In genomic region chr6:104855507-104855906, GRCh38 we compare ENCODE assay signal across 13 cellular contexts. TPM values are rescaled to one million over a fixed set of nuclear protein-coding genes. Genes with fewer than 3 reads are reported as not detected.
A peak's percentile ranks its signal among the peaks of the same experiment; 100 is the strongest.
DNase-seq lines count a peak whose midpoint lies in the region; ATAC-seq, FAIRE-seq and TF ChIP-seq lines count a peak whose summit lies in the region.
"Had no signal": no experiment of that assay in that cellular context is flagged by ENCODE, and none has a peak within 500 bp of the region (broad histone marks: within the 10 kb centered on the region; RNA-seq: fewer than 3 reads in every experiment).

No MANE protein-coding gene starts in this region.

- CTCF ChIA-PET in A673 (lab: Charles Lee) (no interaction called here), T-cell (lab: Charles Lee) (no interaction called here)

- H3K9me3 ChIP-seq in A673 (ENCODE audit: low read depth, low read length, poor library complexity, severe bottlenecking) (no peaks in the 10 kb centered on the region), astrocyte (ENCODE audit: insufficient read depth, low read depth, low read length) (no peaks in the 10 kb centered on the region), right cardiac atrium (ENCODE audit: control insufficient read depth, low read length) (no peaks in the 10 kb centered on the region)
- H3K9me3 ChIP-seq: neutrophil had no signal

- no peak overlapping the region for H3K4me2 ChIP-seq in astrocyte (ENCODE audit: low read length)

- no peak overlapping the region for H3K4me3 ChIP-seq in A673 (ENCODE audit: low read depth, low read length, poor library complexity, severe bottlenecking)
- H3K4me3 ChIP-seq in astrocyte (ENCODE audit: insufficient read depth, low read depth, low read length) = no peak overlapping the region
- no peak overlapping the region for H3K4me3 ChIP-seq in right cardiac atrium (ENCODE audit: low read length)
- H3K4me3 ChIP-seq: SK-N-MC had no signal

- DNase-seq in A673 (ENCODE audit: low spot score) = peak; percentile 28
- DNase-seq in H4 (ENCODE audit: low spot score) = peak; percentile 14
- peak; percentile 27 for DNase-seq in astrocyte (ENCODE audit: low read depth)
- peak; percentile 47 for DNase-seq in hepatic stellate cell (ENCODE audit: low spot score)
- DNase-seq in right cardiac atrium = no peak
- no peak for DNase-seq in T-cell
- DNase-seq: activated naive CD4-positive, alpha-beta T cell treated with anti-CD3 and anti-CD28 coated beads for 36 hours; cerebellar nuclear complex; NCI-H1105 treated with DMSO at 0.1 percent for 48 hours had no signal

- intact Hi-C loops in A673 (cut with micrococcal nuclease; ENCODE audit: unreplicated experiment) = no loop called here
- intact Hi-C loops in right cardiac atrium (cut with DNase I) = no loop called here

- WGBS in right cardiac atrium = 81% methylated on average over 2 of the region's 2 CpGs

- H3K27ac ChIP-seq in A673 (ENCODE audit: low read depth, low read length, poor library complexity, severe bottlenecking) (no peak overlapping the region), astrocyte (ENCODE audit: low read depth, low read length) (no peak overlapping the region), right cardiac atrium (ENCODE audit: low read length) (no peak overlapping the region)
- H3K27ac ChIP-seq: neutrophil, SK-N-MC had no signal

- H3K27ac Mint-ChIP-seq in astrocyte (ENCODE audit: unreplicated experiment) = no peak overlapping the region
- H3K27ac Mint-ChIP-seq in activated T-helper 17 cell treated with anti-CD3 and anti-CD28 coated beads, Interleukin-2, amount 50 U/mL, for 72 hours = no peak overlapping the region
- H3K27ac Mint-ChIP-seq in T-cell = no peak overlapping the region
- H3K27ac Mint-ChIP-seq: activated naive CD4-positive, alpha-beta T cell treated with anti-CD3 and anti-CD28 coated beads for 36 hours had no signal

- H3K36me3 ChIP-seq in A673 (ENCODE audit: insufficient read depth, low read length, poor library complexity, severe bottlenecking) (no peaks in the 10 kb centered on the region), astrocyte (ENCODE audit: insufficient read depth, low read length) (peaks cover 2% of the 10 kb centered on the region)

- BruUV-seq in A673 (replicated peaks; lab: Mats Ljungman, UMichigan) = no TSS peak

- FAIRE-seq in astrocyte (lab: Jason Lieb, UNC) = no peak

- peaks cover 23% of the 10 kb centered on the region for H3K79me2 ChIP-seq in astrocyte (ENCODE audit: insufficient read depth, low read length)

- H3K4me1 Mint-ChIP-seq in astrocyte (ENCODE audit: low read depth, unreplicated experiment) (peaks cover 10% of the 10 kb centered on the region), T-cell (peaks cover 17 to 21% (median 18%) of the 10 kb centered on the region in 3 donors)
- peaks cover 11% of the 10 kb centered on the region for H3K4me1 Mint-ChIP-seq in activated T-helper 17 cell treated with anti-CD3 and anti-CD28 coated beads, Interleukin-2, amount 50 U/mL, for 72 hours

- H3K27me3 ChIP-seq in A673 (replicated peaks; ENCODE audit: insufficient read depth, low read depth, low read length, poor library complexity) = no peaks in the 10 kb centered on the region
- H3K27me3 ChIP-seq in astrocyte (ENCODE audit: insufficient read depth, low read length) = no peaks in the 10 kb centered on the region
- H3K27me3 ChIP-seq in right cardiac atrium (ENCODE audit: control insufficient read depth, insufficient read depth) = no peaks in the 10 kb centered on the region

- no peaks in the 10 kb centered on the region for H3K36me3 Mint-ChIP-seq in astrocyte (ENCODE audit: low read depth, unreplicated experiment)
- H3K36me3 Mint-ChIP-seq in activated T-helper 17 cell treated with anti-CD3 and anti-CD28 coated beads, Interleukin-2, amount 50 U/mL, for 72 hours (ENCODE audit: low read depth) = peaks cover 33% of the 10 kb centered on the region
- peaks cover 14% of the 10 kb centered on the region for H3K36me3 Mint-ChIP-seq in T-cell

- no peak for TF ChIP-seq CTCF in A673 (conservative IDR thresholded peaks at IDR 0.05; ENCODE audit: low read depth, low read length)
- no peak for TF ChIP-seq CTCF in astrocyte (IDR thresholded peaks at IDR 0.05; ENCODE audit: insufficient read depth, low read depth, low read length)

- H3K9me3 Mint-ChIP-seq in astrocyte (ENCODE audit: unreplicated experiment) = no peaks in the 10 kb centered on the region
- no peaks in the 10 kb centered on the region for H3K9me3 Mint-ChIP-seq in activated T-helper 17 cell treated with anti-CD3 and anti-CD28 coated beads, Interleukin-2, amount 50 U/mL, for 72 hours
- H3K9me3 Mint-ChIP-seq in T-cell = no peaks in the 10 kb centered on the region
- H3K9me3 Mint-ChIP-seq: activated naive CD4-positive, alpha-beta T cell treated with anti-CD3 and anti-CD28 coated beads for 36 hours had no signal

- POLR2A ChIA-PET in A673 (lab: Charles Lee; ENCODE audit: low non-redundant PET) (no interaction called here), T-cell (lab: Charles Lee) (no interaction called here)

- H3K27me3 Mint-ChIP-seq in astrocyte (ENCODE audit: low read depth, unreplicated experiment) (no peaks in the 10 kb centered on the region), T-cell (no peaks in the 10 kb centered on the region)
- H3K27me3 Mint-ChIP-seq in activated T-helper 17 cell treated with anti-CD3 and anti-CD28 coated beads, Interleukin-2, amount 50 U/mL, for 72 hours = no peaks in the 10 kb centered on the region

- no peak overlapping the region for H2AFZ ChIP-seq in astrocyte (ENCODE audit: low read depth, low read length)

- H3K4me1 ChIP-seq in A673 (ENCODE audit: insufficient read depth, low read length, poor library complexity, severe bottlenecking) (peaks cover 7% of the 10 kb centered on the region), astrocyte (ENCODE audit: insufficient read depth, low read length) (peaks cover 5% of the 10 kb centered on the region), right cardiac atrium (ENCODE audit: control insufficient read depth, insufficient read depth, low read length) (no peaks in the 10 kb centered on the region)

- no peak overlapping the region for H3K4me3 Mint-ChIP-seq in astrocyte (ENCODE audit: unreplicated experiment)
- no peak overlapping the region for H3K4me3 Mint-ChIP-seq in activated T-helper 17 cell treated with anti-CD3 and anti-CD28 coated beads, Interleukin-2, amount 50 U/mL, for 72 hours
- H3K4me3 Mint-ChIP-seq in T-cell = no peak overlapping the region
- H3K4me3 Mint-ChIP-seq: activated naive CD4-positive, alpha-beta T cell treated with anti-CD3 and anti-CD28 coated beads for 36 hours had no signal

- H4K20me1 ChIP-seq in astrocyte (ENCODE audit: insufficient read depth, low read length) = peaks cover 4% of the 10 kb centered on the region

- no peak overlapping the region for H3K9ac ChIP-seq in astrocyte (ENCODE audit: low read length)

- ATAC-seq in right cardiac atrium = no peak
- ATAC-seq in activated T-helper 17 cell treated with anti-CD3 and anti-CD28 coated beads, Interleukin-2, amount 50 U/mL, for 72 hours (replicated peaks) = no peak
- no peak for ATAC-seq in T-cell (replicated peaks in 1 of 4)
- ATAC-seq in GM19455 (IDR thresholded peaks at IDR 0.05; ENCODE audit: unreplicated experiment) = no peak

RNA-seq across cellular contexts. Expression of gene HACE1, which starts 4.2 kb away (rescaled TPM):
- total RNA-seq in A673 (2021) = 16.3 and 18.5 TPM in 2 replicates
- total RNA-seq in H4 (2014; rRNA removed; shearing (Covaris generic)) = 6.7 and 9.4 TPM in 2 replicates
- 13.7 and 13.8 TPM in 2 replicates for total RNA-seq in astrocyte
- 1 to 10 TPM; 7.6 to 9.7 (median 9.0) TPM for total RNA-seq in right cardiac atrium
- 3.9 TPM for polyA plus RNA-seq in right cardiac atrium
- total RNA-seq in activated T-helper 17 cell treated with anti-CD3 and anti-CD28 coated beads, Interleukin-2, amount 50 U/mL, for 72 hours = 10 to 100 TPM; 19.4 to 44.2 TPM
- total RNA-seq in T-cell = 10 to 100 TPM; 11.2 to 12.8 (median 12.5) TPM

Comparison
In these comparisons a context has a peak if more than half of its experiments do, and no peak if none do; other contexts are left out.
1. DNase-seq: peak in A673 (single experiment), H4 (single experiment), astrocyte (single experiment) and hepatic stellate cell (single experiment); none in right cardiac atrium (0 of 3) and T-cell (0 of 34).